8 cellular contexts compared by ENCODE assay signal in the genomic region with DNA sequence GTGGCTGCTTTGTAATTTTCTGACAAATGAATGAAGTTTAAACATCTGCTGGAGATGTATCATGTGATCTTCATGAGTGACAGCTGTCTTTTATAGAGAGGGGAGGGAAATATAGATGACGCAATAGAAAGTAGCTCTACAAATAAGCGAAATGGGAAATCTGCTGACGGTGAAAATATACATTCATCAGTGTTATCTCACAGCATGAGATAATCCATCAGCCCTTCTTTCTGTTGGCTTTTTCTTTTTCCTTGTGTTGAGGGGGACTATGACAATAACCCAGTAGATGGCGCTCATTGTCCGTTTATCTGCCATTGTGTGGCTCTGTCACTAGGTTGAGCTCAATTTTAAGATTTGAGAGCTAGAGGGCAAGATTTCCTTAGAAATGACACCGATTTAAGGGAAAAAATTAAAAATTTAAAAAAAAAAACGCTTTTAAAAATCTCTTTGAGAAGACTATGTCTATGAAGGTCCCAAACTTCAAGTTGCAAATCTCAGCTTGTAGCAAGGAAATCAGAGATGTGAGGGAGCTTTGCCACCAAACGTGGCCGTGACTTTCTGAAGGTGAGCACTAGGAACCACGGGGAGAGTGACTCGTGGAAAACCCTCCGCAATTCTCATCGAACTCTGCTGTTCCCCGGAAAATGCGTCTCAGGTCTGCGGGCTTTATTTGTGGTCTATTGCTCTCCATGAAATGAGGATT.
A peak's percentile ranks its signal among the peaks of the same experiment; 100 is the strongest.
DNase-seq lines count a peak whose midpoint lies in the region; ATAC-seq and TF ChIP-seq lines count a peak whose summit lies in the region.

No MANE protein-coding gene starts in this region.

- no peaks in the 10 kb centered on the region for H3K36me3 Mint-ChIP-seq in glutamatergic neuron (ENCODE audit: unreplicated experiment)

- no peaks in the 10 kb centered on the region for H3K27me3 Mint-ChIP-seq in glutamatergic neuron (ENCODE audit: unreplicated experiment)

- H3K4me1 ChIP-seq in DOHH2 (ENCODE audit: control insufficient read depth, low read length) (peaks cover 17% of the 10 kb centered on the region), PC-9 (replicated peaks; ENCODE audit: insufficient read depth) (no peaks in the 10 kb centered on the region)

- H3K4me2 ChIP-seq in DOHH2 (ENCODE audit: low read length) (peak overlapping the region; percentile 19), PC-9 (no peak overlapping the region; the same call in 1 of the 2 replicates)

- DNase-seq in HT-29 (ENCODE audit: low spot score) (peak; percentile 78), PC-9 (peak; percentile 42 to 49), glutamatergic neuron (peak; percentile 47), renal cortical epithelial cell (ENCODE audit: low read depth) (peak; percentile 58), cortex of kidney (lab: John Stamatoyannopoulos, UW) (no peak)
- peak; percentile 55 for DNase-seq in activated naive CD4-positive, alpha-beta T cell treated with anti-CD3 and anti-CD28 coated beads, Interleukin-2, amount 50 U/mL, for 16 hours

- CTCF ChIA-PET in PC-9 (lab: Charles Lee) = interaction anchor here (0.5 to 1.2 kb wide), 10 partner anchors 87 to 1841 kb away, joined by 3 to 18 read pairs (median 4); partner anchors contain the start of gene TASOR2

- H3K4me3 ChIP-seq in DOHH2 (ENCODE audit: low read length) (no peak overlapping the region), PC-9 (no peak overlapping the region)

- H3K9me3 ChIP-seq in DOHH2 (ENCODE audit: control insufficient read depth, insufficient read depth, low read length) = no peaks in the 10 kb centered on the region
- H3K9me3 ChIP-seq in PC-9 (ENCODE audit: insufficient read depth, low read depth) = no peaks in the 10 kb centered on the region

- H4K20me1 ChIP-seq in DOHH2 (ENCODE audit: control insufficient read depth, insufficient read depth, low read depth, low read length) (no peaks in the 10 kb centered on the region), PC-9 (ENCODE audit: insufficient read depth) (no peaks in the 10 kb centered on the region)

- BruUV-seq in PC-9 (replicated peaks; lab: Mats Ljungman, UMichigan) = no TSS peak

- no peak overlapping the region for H2AFZ ChIP-seq in PC-9

- H3K9me2 ChIP-seq in DOHH2 (replicated peaks; ENCODE audit: control insufficient read depth, low read length) (no peaks in the 10 kb centered on the region), PC-9 (ENCODE audit: insufficient read depth) (no peaks in the 10 kb centered on the region)

- intact Hi-C loops in PC-9 (cut with micrococcal nuclease; ENCODE audit: unreplicated experiment) = loop anchor here (1.0 to 10.0 kb wide), 4 partner anchors 162 to 1777 kb away; no protein-coding TSS in a partner anchor

- H3K27me3 ChIP-seq in DOHH2 (ENCODE audit: control insufficient read depth, low read length) (peaks cover 4% of the 10 kb centered on the region; the same call in 1 of the 2 replicates), PC-9 (ENCODE audit: insufficient read depth, low read depth) (peaks cover 16% of the 10 kb centered on the region)

- peak; percentile 53 for ATAC-seq in GM19463 (IDR thresholded peaks at IDR 0.05; ENCODE audit: unreplicated experiment)

- no peak overlapping the region for H3K27ac Mint-ChIP-seq in glutamatergic neuron (ENCODE audit: unreplicated experiment)

- H3K4me3 Mint-ChIP-seq in glutamatergic neuron (ENCODE audit: unreplicated experiment) = no peak overlapping the region

- no peaks in the 10 kb centered on the region for H3K36me3 ChIP-seq in DOHH2 (ENCODE audit: control insufficient read depth, low read length)
- H3K36me3 ChIP-seq in PC-9 (ENCODE audit: low read depth) = no peaks in the 10 kb centered on the region

- H3K79me2 ChIP-seq in DOHH2 (ENCODE audit: control insufficient read depth, low read length) (no peaks in the 10 kb centered on the region), PC-9 (ENCODE audit: low read depth) (no peaks in the 10 kb centered on the region)

- no peaks in the 10 kb centered on the region for H3K9me3 Mint-ChIP-seq in glutamatergic neuron (ENCODE audit: unreplicated experiment)

- TF ChIP-seq CTCF in DOHH2 (IDR thresholded peaks at IDR 0.05; ENCODE audit: low read depth, low read length, poor library complexity, severe bottlenecking) (peak; percentile 89), PC-9 (conservative IDR thresholded peaks at IDR 0.05) (peak; percentile 78), glutamatergic neuron (IDR thresholded peaks at IDR 0.05; ENCODE audit: partially characterized antibody, unreplicated experiment) (peak; percentile 79)

- no peak overlapping the region for H3K27ac ChIP-seq in DOHH2 (ENCODE audit: low read depth, low read length)
- no peak overlapping the region for H3K27ac ChIP-seq in PC-9

- H3K4me1 Mint-ChIP-seq in glutamatergic neuron (ENCODE audit: low read depth, unreplicated experiment) = no peaks in the 10 kb centered on the region

- POLR2A ChIA-PET in PC-9 (lab: Charles Lee; ENCODE audit: unreplicated experiment) = interaction anchor here (0.6 kb wide), 2 partner anchors 68 to 879 kb away, joined by 3 to 8 read pairs; no protein-coding TSS in a partner anchor

- no peaks in the 10 kb centered on the region for H3F3A ChIP-seq in DOHH2 (ENCODE audit: control insufficient read depth, insufficient read depth)
- H3F3A ChIP-seq in PC-9 (ENCODE audit: insufficient read depth, low read depth) = no peaks in the 10 kb centered on the region
